Comparison of ENCODE assay signal across 28 cellular contexts in the genomic region with DNA sequence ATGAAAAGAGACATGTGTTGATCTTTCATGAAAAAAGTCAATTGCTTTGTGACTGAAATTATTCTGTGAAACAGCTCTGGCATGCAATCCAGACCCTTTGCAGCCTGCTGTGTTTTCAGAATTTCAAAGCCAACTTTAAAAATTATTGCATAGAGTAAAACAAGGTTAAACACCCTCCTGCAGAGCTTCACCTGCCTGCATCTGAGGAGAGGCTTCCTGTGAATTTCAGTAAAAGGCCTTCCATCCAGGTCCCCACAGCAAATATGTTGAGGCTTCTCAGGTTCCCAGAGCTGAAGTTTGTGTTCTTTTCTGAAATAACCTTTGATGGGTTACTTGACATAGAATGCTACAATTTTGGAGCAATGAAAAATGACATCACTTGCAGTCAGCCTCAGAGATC. TPM values are rescaled to one million over a fixed set of nuclear protein-coding genes. Genes with fewer than 3 reads are reported as not detected.
"Had no signal": no experiment of that assay in that cellular context is flagged by ENCODE, and none has a peak within 500 bp of the region (broad histone marks: within the 10 kb centered on the region; RNA-seq: fewer than 3 reads in every experiment).

No MANE protein-coding gene starts in this region.

- H3K4me2 ChIP-seq: hepatocyte, smooth muscle cell had no signal

- H3K9me3 ChIP-seq: gastrocnemius medialis, lower lobe of right lung, prostate gland, right atrium auricular region, suprapubic skin, transverse colon, upper lobe of right lung had no signal

- H3K27me3 ChIP-seq: gastrocnemius medialis, hepatocyte, right atrium auricular region, suprapubic skin, transverse colon, upper lobe of right lung had no signal

- DNase-seq: cortex of kidney; effector CD4-positive, alpha-beta T cell; foreskin fibroblast; gastrocnemius medialis; head of caudate nucleus; left ventricle myocardium superior; lower lobe of right lung; naive thymus-derived CD8-positive, alpha-beta T cell; nephron progenitor cell; nucleus accumbens; stimulated activated CD4-positive, alpha-beta T cell treated with anti-CD3 and anti-CD28 coated beads, Interleukin-12 subunit alpha, Interleukin-12 subunit beta, amount 100 ng/mL, for 4 hours; stimulated activated CD4-positive, alpha-beta T cell treated with anti-CD3 and anti-CD28 coated beads, Interleukin-1b, Interleukin-23, amount 100 ng/mL, for 48 hours; stimulated activated CD4-positive, alpha-beta T cell treated with anti-CD3 and anti-CD28 coated beads, Interleukin-4, amount 100 ng/mL, for 1 hour; stimulated activated CD8-positive, alpha-beta memory T cell treated with anti-CD3 and anti-CD28 coated beads, Interleukin-4, amount 100 ng/mL, for 48 hours; stimulated activated naive CD4-positive, alpha-beta T cell; stimulated activated naive CD8-positive, alpha-beta T cell treated with anti-CD3 and anti-CD28 coated beads, Interleukin-15, amount 100 ng/mL, for 72 hours; transverse colon; upper lobe of right lung had no signal

- H3K36me3 Mint-ChIP-seq: naive thymus-derived CD8-positive, alpha-beta T cell had no signal

- H3K27me3 Mint-ChIP-seq: naive thymus-derived CD8-positive, alpha-beta T cell; stimulated activated naive CD8-positive, alpha-beta T cell treated with anti-CD3 and anti-CD28 coated beads, Interleukin-15, amount 100 ng/mL, for 72 hours had no signal

- H2AFZ ChIP-seq: hepatocyte had no signal

- H3K4me1 Mint-ChIP-seq: naive thymus-derived CD8-positive, alpha-beta T cell; nephron progenitor cell; stimulated activated naive CD8-positive, alpha-beta T cell treated with anti-CD3 and anti-CD28 coated beads, Interleukin-15, amount 100 ng/mL, for 72 hours had no signal

- ATAC-seq: esophagus mucosa; gastrocnemius medialis; left ventricle myocardium superior; lower lobe of right lung; naive thymus-derived CD8-positive, alpha-beta T cell; sciatic nerve; stimulated activated naive CD8-positive, alpha-beta T cell treated with anti-CD3 and anti-CD28 coated beads, Interleukin-15, amount 100 ng/mL, for 72 hours; upper lobe of right lung had no signal

- H3K27ac ChIP-seq: epithelial cell of prostate, gastrocnemius medialis, hepatocyte, lower lobe of right lung, prostate gland, right atrium auricular region, suprapubic skin, transverse colon, upper lobe of right lung had no signal

- H3K9me3 Mint-ChIP-seq: nephron progenitor cell; stimulated activated naive CD8-positive, alpha-beta T cell treated with anti-CD3 and anti-CD28 coated beads, Interleukin-15, amount 100 ng/mL, for 72 hours had no signal

- H3K4me3 ChIP-seq: gastrocnemius medialis, hepatocyte, lower lobe of right lung, prostate gland, right atrium auricular region, smooth muscle cell, suprapubic skin, transverse colon, upper lobe of right lung had no signal

- H3K4me1 ChIP-seq: gastrocnemius medialis, lower lobe of right lung, prostate gland, right atrium auricular region, suprapubic skin, transverse colon, upper lobe of right lung had no signal

- H3K79me2 ChIP-seq: hepatocyte had no signal

- H3K36me3 ChIP-seq: gastrocnemius medialis, lower lobe of right lung, prostate gland, right atrium auricular region, suprapubic skin, transverse colon, upper lobe of right lung had no signal

- H3K27ac Mint-ChIP-seq: naive thymus-derived CD8-positive, alpha-beta T cell; nephron progenitor cell; stimulated activated naive CD8-positive, alpha-beta T cell treated with anti-CD3 and anti-CD28 coated beads, Interleukin-15, amount 100 ng/mL, for 72 hours had no signal

- H3K4me3 Mint-ChIP-seq: naive thymus-derived CD8-positive, alpha-beta T cell; nephron progenitor cell; stimulated activated naive CD8-positive, alpha-beta T cell treated with anti-CD3 and anti-CD28 coated beads, Interleukin-15, amount 100 ng/mL, for 72 hours had no signal

RNA-seq across cellular contexts. Expression of a gene that starts 4.1 kb away (rescaled TPM):
- total RNA-seq: dermis microvascular lymphatic vessel endothelial cell; hepatocyte; mesenteric fat pad; naive thymus-derived CD8-positive, alpha-beta T cell; smooth muscle cell; suprapubic skin had no signal
